In genomic region chr10:117535045-117535751, GRCh38 we compare ENCODE assay signal across 12 cellular contexts. TPM values are rescaled to one million over a fixed set of nuclear protein-coding genes. Genes with fewer than 3 reads are reported as not detected.
A peak's percentile ranks its signal among the peaks of the same experiment; 100 is the strongest.
DNase-seq lines count a peak whose midpoint lies in the region; ATAC-seq and TF ChIP-seq lines count a peak whose summit lies in the region.
"Had no signal": no experiment of that assay in that cellular context is flagged by ENCODE, and none has a peak within 500 bp of the region (broad histone marks: within the 10 kb centered on the region; RNA-seq: fewer than 3 reads in every experiment).

No MANE protein-coding gene starts in this region.

- no peak for DNase-seq in Right ventricle myocardium superior
- no peak for DNase-seq in cardiac septum (ENCODE audit: low spot score)
- no peak for DNase-seq in naive thymus-derived CD8-positive, alpha-beta T cell
- DNase-seq: body of pancreas, NCI-H187 had no signal

- no peak for TF ChIP-seq CTCF in nephron (IDR thresholded peaks at IDR 0.05; ENCODE audit: unreplicated experiment in 3 of 3)

- WGBS in esophagus, 2 donors: 3% methylated on average over 57 to 62 of the region's 62 CpGs
- 14% methylated on average over 62 of the region's 62 CpGs for WGBS in urinary bladder

- H3K9me3 ChIP-seq in esophagus (ENCODE audit: control insufficient read depth in 2 of 2, insufficient read depth in 1 of 2, low read depth in 1 of 2, low read length in 1 of 2): no peaks in the 10 kb centered on the region
- H3K9me3 ChIP-seq: body of pancreas had no signal

- peaks cover 99% of the 10 kb centered on the region for H3K27me3 Mint-ChIP-seq in nephron (ENCODE audit: low read depth)
- peaks cover 28 to 87% (median 64%) of the 10 kb centered on the region in 5 donors for H3K27me3 Mint-ChIP-seq in naive thymus-derived CD8-positive, alpha-beta T cell

- no peaks in the 10 kb centered on the region for H3K9me3 Mint-ChIP-seq in nephron
- H3K9me3 Mint-ChIP-seq in naive thymus-derived CD8-positive, alpha-beta T cell: peaks cover 0 to 2% (median 0%) of the 10 kb centered on the region in 9 donors
- H3K9me3 Mint-ChIP-seq: stimulated activated memory B cell treated with anti-CD40 and anti-IgM and Interleukin-4, amounts not matched to agents 10 μg/mL and 1 μg/mL and 100 μg/mL, for 72 hours had no signal

- peak; percentile 7 for ATAC-seq in Right ventricle myocardium superior (ENCODE audit: poor library complexity)
- no peak for ATAC-seq in naive thymus-derived CD8-positive, alpha-beta T cell
- no peak for ATAC-seq in HG03159 (IDR thresholded peaks at IDR 0.05; ENCODE audit: unreplicated experiment)
- no peak for ATAC-seq in GM21360 (IDR thresholded peaks at IDR 0.05; ENCODE audit: unreplicated experiment)
- ATAC-seq: body of pancreas; stimulated activated memory B cell treated with anti-CD40 and anti-IgM and Interleukin-4, amounts not matched to agents 10 μg/mL and 1 μg/mL and 100 μg/mL, for 72 hours had no signal

- H3K4me1 ChIP-seq in esophagus (ENCODE audit: control insufficient read depth in 2 of 2, insufficient read depth in 2 of 2, low read length in 1 of 2) (peaks cover 3 to 16% of the 10 kb centered on the region in 2 donors), urinary bladder (ENCODE audit: insufficient read depth) (peaks cover 3% of the 10 kb centered on the region)

- peak overlapping the region; percentile 51 to 83 (median 59) for H3K27ac Mint-ChIP-seq in nephron
- no peak overlapping the region for H3K27ac Mint-ChIP-seq in naive thymus-derived CD8-positive, alpha-beta T cell
- H3K27ac Mint-ChIP-seq: stimulated activated memory B cell treated with anti-CD40 and anti-IgM and Interleukin-4, amounts not matched to agents 10 μg/mL and 1 μg/mL and 100 μg/mL, for 72 hours had no signal

- H3K4me3 Mint-ChIP-seq in nephron: peak overlapping the region; percentile 73 to 85 (median 81)
- peak overlapping the region in 1 of 10 donors; percentile 38 for H3K4me3 Mint-ChIP-seq in naive thymus-derived CD8-positive, alpha-beta T cell
- H3K4me3 Mint-ChIP-seq: stimulated activated memory B cell treated with anti-CD40 and anti-IgM and Interleukin-4, amounts not matched to agents 10 μg/mL and 1 μg/mL and 100 μg/mL, for 72 hours had no signal

- POLR2A ChIA-PET in naive thymus-derived CD8-positive, alpha-beta T cell (lab: Charles Lee): no interaction called here

- peaks cover 45% of the 10 kb centered on the region for H3K4me1 Mint-ChIP-seq in nephron
- H3K4me1 Mint-ChIP-seq in naive thymus-derived CD8-positive, alpha-beta T cell: peaks cover 0 to 16% (median 11%) of the 10 kb centered on the region in 4 donors

- intact Hi-C loops in Right ventricle myocardium superior (cut with DNase I) (no loop called here), cardiac septum (cut with DNase I) (no loop called here)

- H3K36me3 Mint-ChIP-seq in nephron (ENCODE audit: low read depth): peaks cover 6% of the 10 kb centered on the region
- H3K36me3 Mint-ChIP-seq in naive thymus-derived CD8-positive, alpha-beta T cell: peaks cover 0 to 6% (median 0%) of the 10 kb centered on the region in 3 donors
- H3K36me3 Mint-ChIP-seq: stimulated activated memory B cell treated with anti-CD40 and anti-IgM and Interleukin-4, amounts not matched to agents 10 μg/mL and 1 μg/mL and 100 μg/mL, for 72 hours had no signal

- peaks cover 6 to 51% of the 10 kb centered on the region in 2 donors for H3K27me3 ChIP-seq in esophagus (ENCODE audit: control insufficient read depth in 1 of 2, insufficient read depth in 2 of 2, low read length in 2 of 2)

- peak overlapping the region; percentile 12 to 22 for H3K4me3 ChIP-seq in esophagus (ENCODE audit: low read depth in 1 of 2, low read length in 2 of 2)
- H3K4me3 ChIP-seq in urinary bladder (ENCODE audit: low read depth, low read length): peak overlapping the region; percentile 24
- H3K4me3 ChIP-seq: body of pancreas had no signal

- H3K36me3 ChIP-seq in esophagus (ENCODE audit: control insufficient read depth in 2 of 2, insufficient read depth in 2 of 2, low read length in 1 of 2): no peaks in the 10 kb centered on the region
- H3K36me3 ChIP-seq in urinary bladder (ENCODE audit: insufficient read depth): no peaks in the 10 kb centered on the region

- H3K27ac ChIP-seq in esophagus (ENCODE audit: low read depth in 2 of 2, low read length in 1 of 2) (no peak overlapping the region), urinary bladder (ENCODE audit: low read depth) (no peak overlapping the region)
- H3K27ac ChIP-seq: body of pancreas had no signal

RNA-seq across cellular contexts. Expression of gene EMX2, which starts 7.3 kb away (rescaled TPM):
- total RNA-seq in Right ventricle myocardium superior (not detected), cardiac septum (0.19 TPM), urinary bladder (0.95 TPM)
- polyA plus RNA-seq in esophagus (under 1 TPM; 0.10 to 0.15 TPM), urinary bladder (5.0 TPM)
- total RNA-seq in naive thymus-derived CD8-positive, alpha-beta T cell: not detected
- not detected for polyA plus RNA-seq in naive thymus-derived CD8-positive, alpha-beta T cell
- total RNA-seq: body of pancreas, SK-MEL-5 had no signal

Comparison
In these comparisons a context has a peak if more than half of its experiments do, and no peak if none do; other contexts are left out.
1. H3K27ac Mint-ChIP-seq: peak in nephron (3 of 3); none in naive thymus-derived CD8-positive, alpha-beta T cell (0 of 10).